11 cellular contexts compared by ENCODE assay signal in the genomic region with DNA sequence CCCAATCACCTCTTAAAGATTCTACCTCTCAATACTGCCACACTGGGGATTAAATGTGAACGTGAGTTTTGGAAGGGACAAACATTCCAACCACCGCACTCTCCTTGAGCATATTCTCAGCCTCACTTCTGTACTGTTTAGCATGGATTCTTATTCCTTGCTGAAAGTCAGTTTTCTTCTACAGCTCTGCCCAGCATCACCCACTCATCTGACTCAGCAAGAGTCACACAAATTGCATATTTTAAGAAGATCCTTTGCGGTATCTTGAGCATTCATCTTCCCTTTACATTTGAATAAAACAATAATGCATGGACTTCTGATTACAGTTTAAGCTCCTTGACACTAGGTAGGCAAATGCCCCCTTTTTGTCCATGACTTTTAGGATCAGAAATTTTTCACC.
DNase-seq lines count a peak whose midpoint lies in the region; TF ChIP-seq lines count a peak whose summit lies in the region.
"Had no signal": no experiment of that assay in that cellular context is flagged by ENCODE, and none has a peak within 500 bp of the region (broad histone marks: within the 10 kb centered on the region; RNA-seq: fewer than 3 reads in every experiment).

No MANE protein-coding gene starts in this region.

- peak overlapping the region in 4 of 7 donors; percentile 23 to 47 (median 32) for H3K4me3 Mint-ChIP-seq in CD8-positive, alpha-beta memory T cell

- H3K9me3 Mint-ChIP-seq in CD8-positive, alpha-beta memory T cell: no peaks in the 10 kb centered on the region

- intact Hi-C loops in ovary (cut with DNase I): loop anchor here in 2 of 4 donors (10.0 kb wide), 2 partner anchors 349 to 429 kb away; no protein-coding TSS in a partner anchor

- no peaks in the 10 kb centered on the region for H3K36me3 ChIP-seq in CD8-positive, alpha-beta memory T cell (ENCODE audit: insufficient read depth, low read length)
- H3K36me3 ChIP-seq in MG63 (no peaks in the 10 kb centered on the region; the same call in none of the 2 replicates), ovary (no peaks in the 10 kb centered on the region)

- no peak overlapping the region for H3K27ac ChIP-seq in CD8-positive, alpha-beta memory T cell (ENCODE audit: low read depth, low read length)
- H3K27ac ChIP-seq in ovary: peak overlapping the region in 1 of 2 donors; percentile 52

- H3K4me3 ChIP-seq in CD8-positive, alpha-beta memory T cell (ENCODE audit: low read length): no peak overlapping the region
- H3K4me3 ChIP-seq in MG63: no peak overlapping the region
- no peak overlapping the region for H3K4me3 ChIP-seq in choroid plexus epithelial cell (ENCODE audit: low read depth, low read length)
- no peak overlapping the region for H3K4me3 ChIP-seq in ovary
- H3K4me3 ChIP-seq: heart right ventricle had no signal

- CTCF ChIA-PET in CD8-positive, alpha-beta memory T cell (lab: Charles Lee): no interaction called here

- TF ChIP-seq POLR2A in ovary (IDR thresholded peaks at IDR 0.05): no peak

- TF ChIP-seq EP300 in ovary (IDR thresholded peaks at IDR 0.05): no peak

- peaks cover 0 to 53% (median 0%) of the 10 kb centered on the region in 3 donors for H3K4me1 Mint-ChIP-seq in CD8-positive, alpha-beta memory T cell

- H3K27me3 Mint-ChIP-seq in CD8-positive, alpha-beta memory T cell: peaks cover 0 to 3% of the 10 kb centered on the region in 2 donors

- peak overlapping the region in 5 of 8 donors; percentile 8 to 78 (median 40) for H3K27ac Mint-ChIP-seq in CD8-positive, alpha-beta memory T cell

- no peaks in the 10 kb centered on the region for H3K9me3 ChIP-seq in CD8-positive, alpha-beta memory T cell (ENCODE audit: low read length)
- H3K9me3 ChIP-seq in MG63: no peaks in the 10 kb centered on the region
- no peaks in the 10 kb centered on the region for H3K9me3 ChIP-seq in ovary
- H3K9me3 ChIP-seq: heart right ventricle had no signal

- POLR2A ChIA-PET in CD8-positive, alpha-beta memory T cell (lab: Charles Lee): no interaction called here

- 46 to 69% (median 62%) methylated on average over 3 of the region's 3 CpGs for WGBS in ovary, 3 donors

- peaks cover 74% of the 10 kb centered on the region for H3K4me1 ChIP-seq in CD8-positive, alpha-beta memory T cell (ENCODE audit: insufficient read depth, low read length)
- H3K4me1 ChIP-seq in ovary (ENCODE audit: insufficient read depth): peaks cover 27% of the 10 kb centered on the region

- no peaks in the 10 kb centered on the region for H3K27me3 ChIP-seq in CD8-positive, alpha-beta memory T cell (ENCODE audit: insufficient read depth, low read length, poor library complexity, severe bottlenecking)
- no peaks in the 10 kb centered on the region for H3K27me3 ChIP-seq in MG63
- no peaks in the 10 kb centered on the region for H3K27me3 ChIP-seq in ovary
- H3K27me3 ChIP-seq: heart right ventricle had no signal

- no peak for DNase-seq in CD8-positive, alpha-beta memory T cell
- DNase-seq in MG63: peak; percentile 31
- peak; percentile 53 for DNase-seq in choroid plexus epithelial cell (ENCODE audit: low read depth)
- DNase-seq in putamen (ENCODE audit: low spot score): peak; percentile 33
- no peak for DNase-seq in ecto neural progenitor cell (ENCODE audit: low spot score)
- DNase-seq in stimulated activated naive CD4-positive, alpha-beta T cell (lab: John Stamatoyannopoulos, UW): no peak
- DNase-seq in T1000 (lab: John Stamatoyannopoulos, UW): no peak
- DNase-seq in ovary: no peak
- DNase-seq: activated CD8-positive, alpha-beta memory T cell treated with anti-CD3 and anti-CD28 coated beads, Interleukin-2, amount 50 U/mL, for 48 hours; heart right ventricle; SW 1271 had no signal

- H3K36me3 Mint-ChIP-seq in CD8-positive, alpha-beta memory T cell: peaks cover 3 to 51% (median 12%) of the 10 kb centered on the region in 3 donors

- no peak for TF ChIP-seq CTCF in choroid plexus epithelial cell (conservative IDR thresholded peaks at IDR 0.05; ENCODE audit: low read depth, low read length)
- no peak for TF ChIP-seq CTCF in ovary (IDR thresholded peaks at IDR 0.05)

Comparison
In these comparisons a context has a peak if more than half of its experiments do, and no peak if none do; other contexts are left out.
1. DNase-seq: peak in MG63 (single experiment), choroid plexus epithelial cell (single experiment) and putamen (single experiment); none in CD8-positive, alpha-beta memory T cell (0 of 5), ecto neural progenitor cell (single experiment), stimulated activated naive CD4-positive, alpha-beta T cell (0 of 6), T1000 (single experiment) and ovary (0 of 5).